11 cellular contexts compared by ENCODE assay signal in the genomic region with DNA sequence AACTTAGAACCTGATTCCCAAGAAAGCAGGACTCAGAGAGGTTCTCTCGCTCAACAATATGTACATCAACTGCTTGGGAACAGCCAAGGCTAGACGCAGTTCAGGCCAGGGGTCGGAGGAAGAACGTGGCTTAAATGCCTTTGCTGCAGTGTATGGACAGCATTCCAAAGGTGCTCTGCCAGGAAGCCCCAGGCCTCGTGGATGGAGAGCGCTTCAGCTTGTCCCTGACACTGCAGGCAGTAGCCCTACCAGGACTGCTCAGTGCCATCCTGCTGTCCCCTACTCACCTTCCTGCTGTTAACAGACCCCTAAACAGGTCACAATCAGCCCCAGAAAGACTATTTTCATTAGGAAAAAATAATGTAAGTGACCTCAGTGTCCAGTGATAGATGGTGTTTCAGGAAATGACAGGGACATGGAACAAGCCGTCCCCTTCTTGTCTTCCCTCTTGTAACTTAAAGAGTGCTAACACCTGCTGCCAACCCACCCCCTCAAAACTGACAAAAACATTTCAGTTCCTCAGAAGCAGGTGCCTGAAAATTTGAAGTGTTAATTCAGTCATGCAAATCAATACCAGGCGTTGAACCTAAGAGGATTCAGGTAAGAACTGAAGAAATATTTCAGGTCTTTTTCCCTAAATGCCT. TPM values are rescaled to one million over a fixed set of nuclear protein-coding genes. Genes with fewer than 3 reads are reported as not detected.
A peak's percentile ranks its signal among the peaks of the same experiment; 100 is the strongest.
DNase-seq lines count a peak whose midpoint lies in the region; ATAC-seq and TF ChIP-seq lines count a peak whose summit lies in the region.
"Had no signal": no experiment of that assay in that cellular context is flagged by ENCODE, and none has a peak within 500 bp of the region (broad histone marks: within the 10 kb centered on the region; RNA-seq: fewer than 3 reads in every experiment).

No MANE protein-coding gene starts in this region.

- peak; percentile 43 for ATAC-seq in GM19467 (IDR thresholded peaks at IDR 0.05; ENCODE audit: unreplicated experiment)
- peak; percentile 59 for ATAC-seq in HG03135 (IDR thresholded peaks at IDR 0.05; ENCODE audit: unreplicated experiment)

- peaks cover 16% of the 10 kb centered on the region for H3K36me3 Mint-ChIP-seq in glutamatergic neuron (ENCODE audit: unreplicated experiment)

- intact Hi-C loops in posterior cingulate gyrus (cut with DNase I), result no loop called here

- H3K4me3 ChIP-seq in GM08714 (ENCODE audit: low read length), result peak overlapping the region; percentile 55; the same call in 1 of the 2 replicates

- peaks cover 18% of the 10 kb centered on the region for H3K4me1 Mint-ChIP-seq in glutamatergic neuron (ENCODE audit: low read depth, unreplicated experiment)

- no peak for DNase-seq in glutamatergic neuron
- no peak for DNase-seq in hepatic stellate cell (ENCODE audit: low spot score)
- DNase-seq in MV-4-11 (lab: John Stamatoyannopoulos, UW), result no peak
- DNase-seq in posterior cingulate gyrus, result no peak
- DNase-seq in HuH-7.5 (ENCODE audit: low spot score), result no peak
- DNase-seq: CD4-positive, alpha-beta memory T cell; KG1; T-helper 9 cell had no signal

- no peak overlapping the region for H3K27ac Mint-ChIP-seq in glutamatergic neuron (ENCODE audit: unreplicated experiment)
- H3K27ac Mint-ChIP-seq: CD4-positive, alpha-beta memory T cell had no signal

- TF ChIP-seq CTCF in glutamatergic neuron (IDR thresholded peaks at IDR 0.05; ENCODE audit: partially characterized antibody, unreplicated experiment), result no peak

- peaks cover 6% of the 10 kb centered on the region for H3K9me3 Mint-ChIP-seq in glutamatergic neuron (ENCODE audit: unreplicated experiment)

- peak overlapping the region; percentile 18 for H3K4me3 Mint-ChIP-seq in glutamatergic neuron (ENCODE audit: unreplicated experiment)
- H3K4me3 Mint-ChIP-seq: CD4-positive, alpha-beta memory T cell had no signal

- H3K27me3 Mint-ChIP-seq in glutamatergic neuron (ENCODE audit: unreplicated experiment), result peaks cover 1% of the 10 kb centered on the region
- H3K27me3 Mint-ChIP-seq: CD4-positive, alpha-beta memory T cell had no signal

RNA-seq across cellular contexts. Expression of gene CREB3L2, which starts 16.5 kb away (rescaled TPM):
- total RNA-seq in glutamatergic neuron (ENCODE audit: unreplicated experiment), result 45.4 TPM
